11 cellular contexts compared by ENCODE assay signal in genomic region chr9:36818965-36819870, GRCh38.
DNase-seq lines count a peak whose midpoint lies in the region; ATAC-seq and TF ChIP-seq lines count a peak whose summit lies in the region.
"Had no signal": no experiment of that assay in that cellular context is flagged by ENCODE, and none has a peak within 500 bp of the region (broad histone marks: within the 10 kb centered on the region; RNA-seq: fewer than 3 reads in every experiment).

No MANE protein-coding gene starts in this region.

- H3K27ac ChIP-seq in osteoblast (ENCODE audit: low read depth, low read length) (no peak overlapping the region), colonic mucosa (no peak overlapping the region)

- no peak overlapping the region for H3K4me2 ChIP-seq in osteoblast (ENCODE audit: insufficient read depth, low read length)

- peak overlapping the region; percentile 41; the same call in 1 of the 2 replicates for H3K9ac ChIP-seq in ES-I3 (ENCODE audit: low read depth, low read length)
- no peak overlapping the region for H3K9ac ChIP-seq in colonic mucosa (ENCODE audit: low read depth in 2 of 2, low read length in 2 of 2)

- intact Hi-C loops in left ventricle myocardium superior (cut with micrococcal nuclease) (no loop called here), colonic mucosa (cut with DNase I) (no loop called here)

- H3K79me2 ChIP-seq in osteoblast (ENCODE audit: insufficient read depth, low read length), result no peaks in the 10 kb centered on the region

- H3K9me3 ChIP-seq in ES-I3 (ENCODE audit: control insufficient read depth, insufficient read depth, low read length) (no peaks in the 10 kb centered on the region), osteoblast (ENCODE audit: low read depth, low read length) (no peaks in the 10 kb centered on the region), colonic mucosa (no peaks in the 10 kb centered on the region)

- no peaks in the 10 kb centered on the region for H4K20me1 ChIP-seq in osteoblast (ENCODE audit: insufficient read depth, low read length)

- H3K4me1 ChIP-seq in ES-I3 (ENCODE audit: insufficient read depth, low read length) (peaks cover 5% of the 10 kb centered on the region; the same call in 1 of the 2 replicates), osteoblast (ENCODE audit: insufficient read depth, low read length) (no peaks in the 10 kb centered on the region), colonic mucosa (no peaks in the 10 kb centered on the region)

- H2AFZ ChIP-seq in osteoblast (ENCODE audit: low read length), result peak overlapping the region; percentile 22

- no peak overlapping the region for H3K4me3 ChIP-seq in osteoblast (ENCODE audit: insufficient read depth, low read length)
- H3K4me3 ChIP-seq in colonic mucosa, result no peak overlapping the region

- H3K27me3 ChIP-seq in osteoblast (ENCODE audit: insufficient read depth, low read length), result peaks cover 56% of the 10 kb centered on the region
- no peaks in the 10 kb centered on the region for H3K27me3 ChIP-seq in colonic mucosa

- DNase-seq in NCI-H82 treated with DMSO at 0.1 percent for 48 hours (lab: John Stamatoyannopoulos, UW; ENCODE audit: unreplicated experiment) (peak; percentile 11), left ventricle myocardium superior (peak; percentile 35), osteoblast (ENCODE audit: insufficient read length, low spot score, missing footprints) (peak; percentile 54), colonic mucosa (no peak)
- DNase-seq: activated naive CD4-positive, alpha-beta T cell treated with anti-CD3 and anti-CD28 coated beads for 36 hours; NCI-H446 treated with DMSO at 0.1 percent for 48 hours; stimulated activated CD4-positive, alpha-beta T cell treated with anti-CD3 and anti-CD28 coated beads, Interleukin-2, amount 100 ng/mL, for 24 hours had no signal

- TF ChIP-seq CTCF in osteoblast (IDR thresholded peaks at IDR 0.05; ENCODE audit: extremely low read depth, low read depth, low read length), result no peak
- TF ChIP-seq CTCF in colonic mucosa (IDR thresholded peaks at IDR 0.05), result no peak

- no peaks in the 10 kb centered on the region for H3K36me3 ChIP-seq in ES-I3 (ENCODE audit: insufficient read depth, low read length)
- no peaks in the 10 kb centered on the region for H3K36me3 ChIP-seq in osteoblast (ENCODE audit: insufficient read depth, low read length)
- no peaks in the 10 kb centered on the region for H3K36me3 ChIP-seq in colonic mucosa

- ATAC-seq in left ventricle myocardium superior (peak; percentile 35), HG03442 (IDR thresholded peaks at IDR 0.05; ENCODE audit: unreplicated experiment) (no peak), GM18502 (IDR thresholded peaks at IDR 0.05; ENCODE audit: poor library complexity, unreplicated experiment) (no peak), HG02798 (IDR thresholded peaks at IDR 0.05; ENCODE audit: poor library complexity, unreplicated experiment) (no peak)
